ENCODE assay signal across 9 cellular contexts in the genomic region with DNA sequence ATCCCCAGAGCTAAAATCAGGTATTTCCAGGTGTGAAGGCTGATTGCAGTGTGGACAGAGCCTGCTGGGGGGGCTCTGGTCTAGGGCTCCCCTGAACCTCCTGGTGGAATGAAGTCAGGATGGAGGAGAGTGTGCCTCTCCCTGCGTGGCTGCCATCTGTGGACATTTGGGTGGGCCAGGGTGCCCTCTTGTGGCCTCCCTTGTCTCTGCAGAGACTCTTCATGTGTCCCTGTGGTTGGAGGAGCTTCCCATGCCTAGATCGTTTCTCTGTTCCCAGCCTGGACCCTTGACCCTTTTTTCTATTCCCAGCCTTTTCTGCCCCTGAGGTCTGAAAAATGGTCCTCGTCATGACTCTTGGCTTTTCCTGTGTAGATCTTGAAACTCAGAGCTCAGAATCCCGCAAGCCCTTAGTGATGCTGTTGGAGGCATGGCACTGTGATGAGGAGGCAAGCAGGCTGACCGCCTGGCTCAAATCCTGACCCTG. TPM values are rescaled to one million over a fixed set of nuclear protein-coding genes. Genes with fewer than 3 reads are reported as not detected.
A peak's percentile ranks its signal among the peaks of the same experiment; 100 is the strongest.
DNase-seq lines count a peak whose midpoint lies in the region; ATAC-seq, FAIRE-seq and TF ChIP-seq lines count a peak whose summit lies in the region.
"Had no signal": no experiment of that assay in that cellular context is flagged by ENCODE, and none has a peak within 500 bp of the region (broad histone marks: within the 10 kb centered on the region; RNA-seq: fewer than 3 reads in every experiment).

No MANE protein-coding gene starts in this region.

- peak; percentile 71 for ATAC-seq in activated naive CD8-positive, alpha-beta T cell treated with anti-CD3 and anti-CD28 coated beads, Interleukin-2, amount 10 ng/mL, durations not matched to agents 7 days and 5 days (ENCODE audit: low read depth)
- no peak for ATAC-seq in HG02610 (IDR thresholded peaks at IDR 0.05; ENCODE audit: unreplicated experiment)

- H3K4me1 ChIP-seq in left ventricle myocardium inferior = no peaks in the 10 kb centered on the region

- H3K4me3 ChIP-seq in left ventricle myocardium inferior = no peak overlapping the region
- H3K4me3 ChIP-seq in retinal pigment epithelial cell (ENCODE audit: low read length) = no peak overlapping the region
- H3K4me3 ChIP-seq: SK-N-MC had no signal

- no peaks in the 10 kb centered on the region for H3K36me3 Mint-ChIP-seq in activated naive CD8-positive, alpha-beta T cell treated with anti-CD3 and anti-CD28 coated beads, Interleukin-2, amount 10 ng/mL, durations not matched to agents 7 days and 5 days

- DNase-seq in D721Med (ENCODE audit: insufficient read length, low spot score) (peak; percentile 16), HTR-8/SVneo (ENCODE audit: insufficient read length, low spot score) (peak; percentile 63), SK-N-DZ (ENCODE audit: low spot score) (peak; percentile 66), left ventricle myocardium inferior (peak; percentile 50), retinal pigment epithelial cell (ENCODE audit: low read depth) (no peak), NCI-H446 treated with DMSO at 0.1 percent for 48 hours (lab: John Stamatoyannopoulos, UW) (no peak)
- peak; percentile 64 for DNase-seq in activated naive CD8-positive, alpha-beta T cell treated with anti-CD3 and anti-CD28 coated beads, Interleukin-2, amount 10 ng/mL, durations not matched to agents 7 days and 5 days

- TF ChIP-seq CTCF in D721Med (IDR thresholded peaks at IDR 0.05; ENCODE audit: insufficient read depth, missing control alignments) = peak; percentile 79
- TF ChIP-seq CTCF in left ventricle myocardium inferior (IDR thresholded peaks at IDR 0.05; ENCODE audit: borderline replicate concordance) = peak; percentile 85
- peak; percentile 89 for TF ChIP-seq CTCF in retinal pigment epithelial cell (conservative IDR thresholded peaks at IDR 0.05; ENCODE audit: low read depth, low read length)

- no peaks in the 10 kb centered on the region for H3K27me3 ChIP-seq in left ventricle myocardium inferior (ENCODE audit: low read depth)

- FAIRE-seq in D721Med (lab: Jason Lieb, UNC) (no peak), HTR-8/SVneo (lab: Jason Lieb, UNC) (no peak)

- no peaks in the 10 kb centered on the region for H3K9me3 ChIP-seq in left ventricle myocardium inferior (replicated peaks)

- no peaks in the 10 kb centered on the region for H3K36me3 ChIP-seq in left ventricle myocardium inferior

- no peak overlapping the region for H3K4me3 Mint-ChIP-seq in activated naive CD8-positive, alpha-beta T cell treated with anti-CD3 and anti-CD28 coated beads, Interleukin-2, amount 10 ng/mL, durations not matched to agents 7 days and 5 days

- POLR2A ChIA-PET in activated naive CD8-positive, alpha-beta T cell treated with anti-CD3 and anti-CD28 coated beads, Interleukin-2, amount 10 ng/mL, durations not matched to agents 7 days and 5 days (lab: Charles Lee) = no interaction called here

- H3K27me3 Mint-ChIP-seq in activated naive CD8-positive, alpha-beta T cell treated with anti-CD3 and anti-CD28 coated beads, Interleukin-2, amount 10 ng/mL, durations not matched to agents 7 days and 5 days = no peaks in the 10 kb centered on the region

- H3K27ac ChIP-seq in left ventricle myocardium inferior (replicated peaks) = no peak overlapping the region
- H3K27ac ChIP-seq: SK-N-MC had no signal

- no peaks in the 10 kb centered on the region for H3K9me3 Mint-ChIP-seq in activated naive CD8-positive, alpha-beta T cell treated with anti-CD3 and anti-CD28 coated beads, Interleukin-2, amount 10 ng/mL, durations not matched to agents 7 days and 5 days

- intact Hi-C loops in left ventricle myocardium inferior (cut with micrococcal nuclease) = no loop called here

- peaks cover 3% of the 10 kb centered on the region for H3K4me1 Mint-ChIP-seq in activated naive CD8-positive, alpha-beta T cell treated with anti-CD3 and anti-CD28 coated beads, Interleukin-2, amount 10 ng/mL, durations not matched to agents 7 days and 5 days

- peak overlapping the region; percentile 11 for H3K27ac Mint-ChIP-seq in activated naive CD8-positive, alpha-beta T cell treated with anti-CD3 and anti-CD28 coated beads, Interleukin-2, amount 10 ng/mL, durations not matched to agents 7 days and 5 days

RNA-seq across cellular contexts. Expression of gene PSMF1, which starts 9.9 kb away (rescaled TPM):
- polyA plus RNA-seq in SK-N-DZ (2014; cell fraction: cytosol; rRNA removed) = 71.3 and 131 TPM in 2 replicates
- polyA plus RNA-seq in SK-N-DZ (2014; cell fraction: nucleus; rRNA removed) = 27.9 and 31.0 TPM in 2 replicates
- 100 to 1,000 TPM; 126 to 127 TPM for total RNA-seq in activated naive CD8-positive, alpha-beta T cell treated with anti-CD3 and anti-CD28 coated beads, Interleukin-2, amount 10 ng/mL, durations not matched to agents 7 days and 5 days
- 124 TPM for total RNA-seq in left ventricle myocardium inferior

Comparison
In these comparisons a context has a peak if more than half of its experiments do, and no peak if none do; other contexts are left out.
1. DNase-seq: peak in D721Med (single experiment), HTR-8/SVneo (single experiment), SK-N-DZ (single experiment), activated naive CD8-positive, alpha-beta T cell treated with anti-CD3 and anti-CD28 coated beads, Interleukin-2, amount 10 ng/mL, durations not matched to agents 7 days and 5 days (single experiment) and left ventricle myocardium inferior (single experiment); none in retinal pigment epithelial cell (single experiment) and NCI-H446 treated with DMSO at 0.1 percent for 48 hours (single experiment).
2. Peak in every context shown above with its lines, with median percentiles within 50 percentile points of each other: CTCF ChIP-seq.